10 cellular contexts compared by ENCODE assay signal in genomic region chr17:80819422-80820164, GRCh38.
DNase-seq lines count a peak whose midpoint lies in the region; ATAC-seq and TF ChIP-seq lines count a peak whose summit lies in the region.
"Had no signal": no experiment of that assay in that cellular context is flagged by ENCODE, and none has a peak within 500 bp of the region (broad histone marks: within the 10 kb centered on the region; RNA-seq: fewer than 3 reads in every experiment).

No MANE protein-coding gene starts in this region.

- no peak for TF ChIP-seq CTCF in heart right ventricle (IDR thresholded peaks at IDR 0.05)
- TF ChIP-seq CTCF in gastroesophageal sphincter (IDR thresholded peaks at IDR 0.05), result no peak

- no peak for TF ChIP-seq EP300 in gastroesophageal sphincter (IDR thresholded peaks at IDR 0.05)

- peaks cover 0 to 24% (median 7%) of the 10 kb centered on the region in 4 donors for H3K4me1 Mint-ChIP-seq in CD4-positive, CD25-positive, alpha-beta regulatory T cell
- H3K4me1 Mint-ChIP-seq in activated T-cell treated with anti-CD3 and anti-CD28 coated beads, Interleukin-2, amount 50 U/mL, for 4 hours (ENCODE audit: low read depth), result peaks cover 43% of the 10 kb centered on the region
- peaks cover 25 to 51% (median 33%) of the 10 kb centered on the region in 4 donors for H3K4me1 Mint-ChIP-seq in naive thymus-derived CD8-positive, alpha-beta T cell

- no peak overlapping the region for H3K4me3 ChIP-seq in CD4-positive, CD25-positive, alpha-beta regulatory T cell (ENCODE audit: low read depth, low read length)
- no peak overlapping the region for H3K4me3 ChIP-seq in Jurkat, Clone E6-1 (ENCODE audit: low read length)
- H3K4me3 ChIP-seq in heart right ventricle, result no peak overlapping the region
- H3K4me3 ChIP-seq in gastroesophageal sphincter, result no peak overlapping the region

- intact Hi-C loops in heart right ventricle (cut with DNase I), result no loop called here

- no peaks in the 10 kb centered on the region for H3K9me3 Mint-ChIP-seq in CD4-positive, CD25-positive, alpha-beta regulatory T cell
- H3K9me3 Mint-ChIP-seq in activated T-cell treated with anti-CD3 and anti-CD28 coated beads, Interleukin-2, amount 50 U/mL, for 4 hours, result no peaks in the 10 kb centered on the region
- no peaks in the 10 kb centered on the region for H3K9me3 Mint-ChIP-seq in naive thymus-derived CD8-positive, alpha-beta T cell

- H3K27me3 ChIP-seq in CD4-positive, CD25-positive, alpha-beta regulatory T cell (ENCODE audit: control insufficient read depth, insufficient read depth, low read length), result no peaks in the 10 kb centered on the region
- H3K27me3 ChIP-seq in heart right ventricle (no peaks in the 10 kb centered on the region), gastroesophageal sphincter (no peaks in the 10 kb centered on the region)

- ATAC-seq in CD4-positive, CD25-positive, alpha-beta regulatory T cell (ENCODE audit: low read depth in 2 of 2), result peak in 1 of 2 donors; percentile 18
- ATAC-seq in activated T-cell treated with anti-CD3 and anti-CD28 coated beads, Interleukin-2, amount 50 U/mL, for 4 hours, result peak; percentile 64 to 66
- ATAC-seq in naive thymus-derived CD8-positive, alpha-beta T cell, result peak; percentile 23 to 28
- ATAC-seq in heart right ventricle (no peak), gastroesophageal sphincter (no peak)

- no peaks in the 10 kb centered on the region for H3K9me3 ChIP-seq in CD4-positive, CD25-positive, alpha-beta regulatory T cell (ENCODE audit: control insufficient read depth in 2 of 2, low read length in 2 of 2)
- H3K9me3 ChIP-seq in heart right ventricle (no peaks in the 10 kb centered on the region), gastroesophageal sphincter (no peaks in the 10 kb centered on the region)

- no peak overlapping the region for H3K27ac ChIP-seq in CD4-positive, CD25-positive, alpha-beta regulatory T cell (ENCODE audit: insufficient read depth, low read length, poor library complexity, severe bottlenecking)
- H3K27ac ChIP-seq in heart right ventricle, result peak overlapping the region in 1 of 10 donors; percentile 51
- no peak overlapping the region for H3K27ac ChIP-seq in gastroesophageal sphincter

- peak overlapping the region in 1 of 4 donors; percentile 17 for H3K4me3 Mint-ChIP-seq in CD4-positive, CD25-positive, alpha-beta regulatory T cell
- H3K4me3 Mint-ChIP-seq in activated T-cell treated with anti-CD3 and anti-CD28 coated beads, Interleukin-2, amount 50 U/mL, for 4 hours, result peak overlapping the region; percentile 42
- peak overlapping the region in 7 of 10 donors; percentile 17 to 65 (median 48) for H3K4me3 Mint-ChIP-seq in naive thymus-derived CD8-positive, alpha-beta T cell

- 73 to 74% methylated on average over 23 of the region's 23 CpGs for WGBS in heart right ventricle, 2 donors
- 69 to 89% methylated on average over 13 to 18 of the region's 23 CpGs for WGBS in gastroesophageal sphincter (ENCODE audit: low coverage in 1 of 2), 2 donors

- H3K36me3 ChIP-seq in CD4-positive, CD25-positive, alpha-beta regulatory T cell (ENCODE audit: control insufficient read depth, insufficient read depth, low read length), result peaks cover 14% of the 10 kb centered on the region
- H3K36me3 ChIP-seq in heart right ventricle, result peaks cover 0 to 23% (median 0%) of the 10 kb centered on the region in 9 donors
- peaks cover 0 to 22% of the 10 kb centered on the region in 2 donors for H3K36me3 ChIP-seq in gastroesophageal sphincter

- no peaks in the 10 kb centered on the region for H3K4me1 ChIP-seq in CD4-positive, CD25-positive, alpha-beta regulatory T cell (ENCODE audit: control insufficient read depth, insufficient read depth, low read length, poor library complexity, severe bottlenecking)
- H3K4me1 ChIP-seq in heart right ventricle (peaks cover 0 to 11% (median 0%) of the 10 kb centered on the region in 9 donors), gastroesophageal sphincter (no peaks in the 10 kb centered on the region)

- no peaks in the 10 kb centered on the region for H3K27me3 Mint-ChIP-seq in CD4-positive, CD25-positive, alpha-beta regulatory T cell
- no peaks in the 10 kb centered on the region for H3K27me3 Mint-ChIP-seq in activated T-cell treated with anti-CD3 and anti-CD28 coated beads, Interleukin-2, amount 50 U/mL, for 4 hours (ENCODE audit: low read depth)
- H3K27me3 Mint-ChIP-seq in naive thymus-derived CD8-positive, alpha-beta T cell, result no peaks in the 10 kb centered on the region

- POLR2A ChIA-PET in naive thymus-derived CD8-positive, alpha-beta T cell (lab: Charles Lee), result interaction anchor here (1.2 to 1.5 kb wide), 2 partner anchors 14 kb away, joined by 4 to 5 read pairs; no protein-coding TSS in a partner anchor

- peak overlapping the region; percentile 33 to 59 (median 58) for H3K27ac Mint-ChIP-seq in CD4-positive, CD25-positive, alpha-beta regulatory T cell
- peak overlapping the region in 9 of 10 donors; percentile 31 to 86 (median 76) for H3K27ac Mint-ChIP-seq in naive thymus-derived CD8-positive, alpha-beta T cell

- DNase-seq in CD4-positive, CD25-positive, alpha-beta regulatory T cell, result peak in 1 of 3 donors; percentile 66
- DNase-seq in Jurkat, Clone E6-1 (ENCODE audit: low read depth, low spot score), result peak; percentile 70
- DNase-seq in activated T-cell treated with anti-CD3 and anti-CD28 coated beads, Interleukin-2, amount 50 U/mL, for 4 hours, result no peak
- no peak for DNase-seq in naive thymus-derived CD8-positive, alpha-beta T cell
- DNase-seq in DMS 273 (lab: John Stamatoyannopoulos, UW; ENCODE audit: unreplicated experiment) (no peak), NK-92 (lab: John Stamatoyannopoulos, UW; ENCODE audit: unreplicated experiment) (no peak), heart right ventricle (no peak)
- DNase-seq: NCI-H1930; stimulated activated CD4-positive, alpha-beta T cell treated with anti-CD3 and anti-CD28 coated beads, Interleukin-12 subunit alpha, Interleukin-12 subunit beta, amount 100 ng/mL, for 4 hours had no signal

- H3K36me3 Mint-ChIP-seq in CD4-positive, CD25-positive, alpha-beta regulatory T cell, result peaks cover 26% of the 10 kb centered on the region
- H3K36me3 Mint-ChIP-seq in activated T-cell treated with anti-CD3 and anti-CD28 coated beads, Interleukin-2, amount 50 U/mL, for 4 hours (ENCODE audit: insufficient read depth), result peaks cover 40% of the 10 kb centered on the region
- H3K36me3 Mint-ChIP-seq in naive thymus-derived CD8-positive, alpha-beta T cell, result peaks cover 5 to 33% (median 10%) of the 10 kb centered on the region in 3 donors

- no peak for TF ChIP-seq POLR2A in gastroesophageal sphincter (IDR thresholded peaks at IDR 0.05)

Comparison
In these comparisons a context has a peak if more than half of its experiments do, and no peak if none do; other contexts are left out.
1. ATAC-seq: peak in activated T-cell treated with anti-CD3 and anti-CD28 coated beads, Interleukin-2, amount 50 U/mL, for 4 hours (2 of 2) and naive thymus-derived CD8-positive, alpha-beta T cell (2 of 2); none in heart right ventricle (0 of 8) and gastroesophageal sphincter (single experiment).